8 cellular contexts compared by ENCODE assay signal in the genomic region with DNA sequence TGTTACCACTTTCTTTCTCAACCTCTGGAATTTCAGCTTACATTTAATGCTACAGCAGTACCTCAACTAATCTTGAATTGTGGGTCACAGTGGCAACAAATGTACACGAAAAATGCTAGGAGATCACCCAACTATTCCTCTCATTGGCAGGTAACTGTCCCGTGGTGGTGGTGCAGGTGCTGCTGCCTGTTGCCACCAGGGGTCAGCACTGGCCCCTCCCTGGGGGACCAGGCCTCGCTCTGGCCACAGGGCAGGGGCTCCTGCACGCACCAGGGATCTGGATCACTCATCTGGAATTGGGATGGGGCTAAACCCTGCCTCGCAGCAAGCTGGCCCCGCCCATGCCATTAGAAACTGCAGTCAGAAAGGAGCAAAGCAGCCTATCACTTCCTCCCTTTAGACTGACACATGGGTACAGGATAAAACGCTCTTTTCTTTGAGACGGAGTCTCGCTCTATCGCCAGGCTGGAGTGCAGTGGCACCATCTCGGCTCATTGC. TPM values are rescaled to one million over a fixed set of nuclear protein-coding genes. Genes with fewer than 3 reads are reported as not detected.
DNase-seq lines count a peak whose midpoint lies in the region; ATAC-seq, FAIRE-seq and TF ChIP-seq lines count a peak whose summit lies in the region.

No MANE protein-coding gene starts in this region.

- H3K27me3 ChIP-seq in endothelial cell of umbilical vein (ENCODE audit: control insufficient read depth in 2 of 2, insufficient read depth in 2 of 2, low read length in 2 of 2) (no peaks in the 10 kb centered on the region), thoracic aorta (replicated peaks; ENCODE audit: insufficient read depth) (no peaks in the 10 kb centered on the region)

- peak; percentile 81 for TF ChIP-seq CTCF in activated CD8-positive, alpha-beta T cell treated with anti-CD3 and anti-CD28 coated beads for 36 hours (IDR thresholded peaks at IDR 0.05)
- TF ChIP-seq CTCF in endothelial cell of umbilical vein (IDR thresholded peaks at IDR 0.05; ENCODE audit: extremely low read depth in 1 of 2, insufficient read depth in 1 of 2, low read depth in 1 of 2, low read length in 2 of 2), result peak; percentile 92 to 94
- peak; percentile 77 for TF ChIP-seq CTCF in thoracic aorta (IDR thresholded peaks at IDR 0.05)

- POLR2A ChIA-PET in activated CD8-positive, alpha-beta T cell treated with anti-CD3 and anti-CD28 coated beads for 36 hours (lab: Charles Lee), result interaction anchor here (0.6 to 2.0 kb wide), 2 partner anchors 29 to 653 kb away, joined by 3 to 7 read pairs; partner anchors contain the start of gene CYB5R3
- POLR2A ChIA-PET in endothelial cell of umbilical vein (lab: Charles Lee), result no interaction called here

- H3K9me1 ChIP-seq in endothelial cell of umbilical vein (replicated peaks; ENCODE audit: control insufficient read depth, extremely low read depth, insufficient read depth, low read length), result no peaks in the 10 kb centered on the region

- dilution Hi-C loops in endothelial cell of umbilical vein (cut with MboI; ENCODE audit: extremely low pct_ligation_motif_present, low sequenced_read_pairs), result no loop called here

- no peak overlapping the region for H2AFZ ChIP-seq in endothelial cell of umbilical vein (ENCODE audit: low read depth, low read length)

- H3K79me2 ChIP-seq in endothelial cell of umbilical vein (ENCODE audit: control insufficient read depth, insufficient read depth, low read length), result no peaks in the 10 kb centered on the region

- H3K36me3 ChIP-seq in endothelial cell of umbilical vein (ENCODE audit: control insufficient read depth in 2 of 2, extremely low read depth in 1 of 2, insufficient read depth in 2 of 2, low read length in 2 of 2) (peaks cover 6 to 19% of the 10 kb centered on the region in 2 experiments), thoracic aorta (peaks cover 50% of the 10 kb centered on the region)

- CTCF ChIA-PET in activated CD8-positive, alpha-beta T cell treated with anti-CD3 and anti-CD28 coated beads for 36 hours (lab: Charles Lee), result interaction anchor here (0.7 to 3.0 kb wide), 15 partner anchors 8 to 517 kb away, joined by 3 to 13 read pairs (median 4); partner anchors contain the start of gene CYB5R3
- CTCF ChIA-PET in endothelial cell of umbilical vein (lab: Charles Lee), result interaction anchor here (0.7 to 4.2 kb wide), 19 partner anchors 10 to 607 kb away, joined by 3 to 40 read pairs (median 4); partner anchors contain the start of gene CYB5R3

- BruUV-seq in endothelial cell of umbilical vein (replicated peaks; lab: Mats Ljungman, UMichigan), result no TSS peak

- no peak overlapping the region for H3K4me3 Mint-ChIP-seq in activated CD8-positive, alpha-beta T cell treated with anti-CD3 and anti-CD28 coated beads for 36 hours
- H3K4me3 Mint-ChIP-seq in naive B cell, result peak overlapping the region in 2 of 8 donors; percentile 2 to 15

- no peak overlapping the region for H3K27ac ChIP-seq in endothelial cell of umbilical vein (ENCODE audit: insufficient read depth, low read depth, low read length)
- H3K27ac ChIP-seq in thoracic aorta, result peak overlapping the region; percentile 66 to 84

- DNase-seq in NCI-H345 (lab: John Stamatoyannopoulos, UW), result peak; percentile 11
- DNase-seq in NCI-H345 treated with DMSO at 0.1 percent for 48 hours (lab: John Stamatoyannopoulos, UW; ENCODE audit: unreplicated experiment), result no peak
- peak; percentile 9 for DNase-seq in NCI-H1105 treated with DMSO at 0.1 percent for 48 hours (lab: John Stamatoyannopoulos, UW)
- DNase-seq in activated CD8-positive, alpha-beta T cell treated with anti-CD3 and anti-CD28 coated beads for 36 hours, result peak; percentile 66
- peak; percentile 51 for DNase-seq in endothelial cell of umbilical vein (ENCODE audit: low read depth, low spot score)
- DNase-seq in naive B cell, result peak; percentile 61
- DNase-seq in thoracic aorta (ENCODE audit: low spot score), result no peak

- intact Hi-C loops in activated CD8-positive, alpha-beta T cell treated with anti-CD3 and anti-CD28 coated beads for 36 hours (cut with micrococcal nuclease), result no loop called here
- intact Hi-C loops in endothelial cell of umbilical vein (cut with micrococcal nuclease), result loop anchor here (1.0 kb wide), 4 partner anchors 28 to 469 kb away; partner anchors contain the start of gene CYB5R3

- no peaks in the 10 kb centered on the region for H3K9me3 Mint-ChIP-seq in activated CD8-positive, alpha-beta T cell treated with anti-CD3 and anti-CD28 coated beads for 36 hours
- H3K9me3 Mint-ChIP-seq in naive B cell, result no peaks in the 10 kb centered on the region

- no peaks in the 10 kb centered on the region for H3K27me3 Mint-ChIP-seq in activated CD8-positive, alpha-beta T cell treated with anti-CD3 and anti-CD28 coated beads for 36 hours
- H3K27me3 Mint-ChIP-seq in naive B cell, result no peaks in the 10 kb centered on the region

- H3K4me1 ChIP-seq in endothelial cell of umbilical vein (ENCODE audit: control insufficient read depth, extremely low read depth, insufficient read depth, low read length) (no peaks in the 10 kb centered on the region), thoracic aorta (ENCODE audit: control insufficient read depth in 1 of 2, low read depth in 2 of 2) (peaks cover 24 to 38% of the 10 kb centered on the region in 2 donors)

- ATAC-seq in activated CD8-positive, alpha-beta T cell treated with anti-CD3 and anti-CD28 coated beads for 36 hours, result peak; percentile 89
- ATAC-seq in naive B cell (ENCODE audit: low read depth in 2 of 2) (peak; percentile 75 to 78), thoracic aorta (ENCODE audit: insufficient number of reproducible peaks, low FRiP score, low read depth) (peak; percentile 10), HG02759 (IDR thresholded peaks at IDR 0.05; ENCODE audit: unreplicated experiment) (no peak)

- no peak for TF ChIP-seq POLR2A in endothelial cell of umbilical vein (IDR thresholded peaks at IDR 0.05; ENCODE audit: low read depth, low read length)

- no peak overlapping the region for H3K9ac ChIP-seq in endothelial cell of umbilical vein (replicated peaks; ENCODE audit: extremely low read depth, insufficient read depth, low read length)

- peak; percentile 74 for FAIRE-seq in endothelial cell of umbilical vein (lab: Jason Lieb, UNC)

- H3K4me3 ChIP-seq in endothelial cell of umbilical vein (replicated peaks in 1 of 3; ENCODE audit: insufficient read depth in 1 of 3, low read depth in 1 of 3, low read length in 3 of 3) (no peak overlapping the region), thoracic aorta (peak overlapping the region; percentile 28)

- H3K4me2 ChIP-seq in endothelial cell of umbilical vein (ENCODE audit: insufficient read depth, low read length), result no peak overlapping the region

- peaks cover 1% of the 10 kb centered on the region for H3K36me3 Mint-ChIP-seq in activated CD8-positive, alpha-beta T cell treated with anti-CD3 and anti-CD28 coated beads for 36 hours (ENCODE audit: low read depth)
- H3K36me3 Mint-ChIP-seq in naive B cell, result no peaks in the 10 kb centered on the region

- peaks cover 5% of the 10 kb centered on the region for H3K4me1 Mint-ChIP-seq in activated CD8-positive, alpha-beta T cell treated with anti-CD3 and anti-CD28 coated beads for 36 hours (ENCODE audit: low read depth)
- H3K4me1 Mint-ChIP-seq in naive B cell, result peaks cover 15 to 32% (median 28%) of the 10 kb centered on the region in 3 donors

- H4K20me1 ChIP-seq in endothelial cell of umbilical vein (replicated peaks; ENCODE audit: control insufficient read depth, extremely low read depth, insufficient read depth, low read length), result no peaks in the 10 kb centered on the region

- no peak overlapping the region for H3K27ac Mint-ChIP-seq in activated CD8-positive, alpha-beta T cell treated with anti-CD3 and anti-CD28 coated beads for 36 hours
- peak overlapping the region in 4 of 6 donors; percentile 38 to 81 (median 60) for H3K27ac Mint-ChIP-seq in naive B cell

- H3K9me3 ChIP-seq in endothelial cell of umbilical vein (replicated peaks; ENCODE audit: control insufficient read depth, insufficient read depth, low read length), result no peaks in the 10 kb centered on the region
- no peaks in the 10 kb centered on the region for H3K9me3 ChIP-seq in thoracic aorta

RNA-seq across cellular contexts. Expression of gene POLDIP3, which starts 6.9 kb away (rescaled TPM):
- 10 to 100 TPM; 70.2 to 71.1 TPM for total RNA-seq in activated CD8-positive, alpha-beta T cell treated with anti-CD3 and anti-CD28 coated beads for 36 hours
- total RNA-seq in endothelial cell of umbilical vein (46.6 and 60.4 TPM in 2 replicates), thoracic aorta (10 to 100 TPM; 38.2 to 38.7 TPM)
- polyA plus RNA-seq in endothelial cell of umbilical vein (29.3 and 29.5 TPM in 2 replicates), naive B cell (ENCODE audit: low read depth in 6 of 6) (100 to 1,000 TPM in 1 of 6 donors, 10 to 100 TPM in 5; 61.2 to 106 (median 81.3) TPM)
- polyA plus RNA-seq in endothelial cell of umbilical vein (2011; cell fraction: cytosol; rRNA removed), result 37.7 and 39.0 TPM in 2 replicates
- 57.7 and 64.0 TPM in 2 replicates for polyA plus RNA-seq in endothelial cell of umbilical vein (2011; cell fraction: nucleus; rRNA removed)
- 49.4 and 55.9 TPM in 2 replicates for polyA plus RNA-seq in endothelial cell of umbilical vein (2012)
- 40.7 and 46.2 TPM in 2 replicates for polyA minus RNA-seq in endothelial cell of umbilical vein
- 22.6 TPM for polyA minus RNA-seq in endothelial cell of umbilical vein (2011; cell fraction: cytosol; rRNA and poly(A)+ RNA removed)
- 25.2 and 28.3 TPM in 2 replicates for polyA minus RNA-seq in endothelial cell of umbilical vein (2011; cell fraction: nucleus; rRNA and poly(A)+ RNA removed)

RNA-seq across cellular contexts. Expression of gene ATP5MGL, which starts 18.8 kb away (rescaled TPM):
- total RNA-seq in activated CD8-positive, alpha-beta T cell treated with anti-CD3 and anti-CD28 coated beads for 36 hours, result under 1 TPM; 0.54 to 0.59 TPM
- 1.0 and 1.2 TPM in 2 replicates for total RNA-seq in endothelial cell of umbilical vein
- polyA plus RNA-seq in endothelial cell of umbilical vein, result 0.11 TPM in 1 of 2 replicates, not detected in the other
- not detected in 2 replicates for polyA plus RNA-seq in endothelial cell of umbilical vein (2011; cell fraction: cytosol; rRNA removed)
- polyA plus RNA-seq in endothelial cell of umbilical vein (2011; cell fraction: nucleus; rRNA removed), result 0.67 and 0.74 TPM in 2 replicates
- not detected in 2 replicates for polyA plus RNA-seq in endothelial cell of umbilical vein (2012)
- 1.5 and 2.1 TPM in 2 replicates for polyA minus RNA-seq in endothelial cell of umbilical vein
- not detected for polyA minus RNA-seq in endothelial cell of umbilical vein (2011; cell fraction: cytosol; rRNA and poly(A)+ RNA removed)
- 2.2 and 2.6 TPM in 2 replicates for polyA minus RNA-seq in endothelial cell of umbilical vein (2011; cell fraction: nucleus; rRNA and poly(A)+ RNA removed)
- polyA plus RNA-seq in naive B cell (ENCODE audit: low read depth in 6 of 6), result 1 to 10 TPM in 1 of 6 donors, under 1 TPM in 2, not detected in 3; 0.38 to 1.6 (median 0.77) TPM
- total RNA-seq in thoracic aorta, result not detected

RNA-seq across cellular contexts. Expression of gene CYB5R3, which starts 27.6 kb away (rescaled TPM):
- 10 to 100 TPM; 64.2 to 64.3 TPM for total RNA-seq in activated CD8-positive, alpha-beta T cell treated with anti-CD3 and anti-CD28 coated beads for 36 hours
- total RNA-seq in endothelial cell of umbilical vein, result 217 and 232 TPM in 2 replicates
- 263 and 329 TPM in 2 replicates for polyA plus RNA-seq in endothelial cell of umbilical vein
- polyA plus RNA-seq in endothelial cell of umbilical vein (2011; cell fraction: cytosol; rRNA removed), result 162 and 165 TPM in 2 replicates
- 58.9 and 72.2 TPM in 2 replicates for polyA plus RNA-seq in endothelial cell of umbilical vein (2011; cell fraction: nucleus; rRNA removed)
- 182 and 240 TPM in 2 replicates for polyA plus RNA-seq in endothelial cell of umbilical vein (2012)
- polyA minus RNA-seq in endothelial cell of umbilical vein, result 143 and 163 TPM in 2 replicates
- polyA minus RNA-seq in endothelial cell of umbilical vein (2011; cell fraction: cytosol; rRNA and poly(A)+ RNA removed), result 38.1 TPM
- polyA minus RNA-seq in endothelial cell of umbilical vein (2011; cell fraction: nucleus; rRNA and poly(A)+ RNA removed), result 26.6 and 41.3 TPM in 2 replicates
- polyA plus RNA-seq in naive B cell (ENCODE audit: low read depth in 6 of 6), result 100 to 1,000 TPM in 2 of 6 donors, 10 to 100 TPM in 4; 72.0 to 142 (median 83.8) TPM
- total RNA-seq in thoracic aorta, result 100 to 1,000 TPM; 209 to 606 TPM

Comparison
In these comparisons a context has a peak if more than half of its experiments do, and no peak if none do; other contexts are left out.
1. DNase-seq: peak in NCI-H345 (single experiment), NCI-H1105 treated with DMSO at 0.1 percent for 48 hours (single experiment), activated CD8-positive, alpha-beta T cell treated with anti-CD3 and anti-CD28 coated beads for 36 hours (single experiment), endothelial cell of umbilical vein (single experiment) and naive B cell (single experiment); none in NCI-H345 treated with DMSO at 0.1 percent for 48 hours (single experiment) and thoracic aorta (single experiment).
2. Peak in every context shown above with its lines, with median percentiles within 50 percentile points of each other: CTCF ChIP-seq.